ENCODE assay signal across 14 cellular contexts in genomic region chr12:14171111-14171510, GRCh38.
A peak's percentile ranks its signal among the peaks of the same experiment; 100 is the strongest.
DNase-seq lines count a peak whose midpoint lies in the region; ATAC-seq and TF ChIP-seq lines count a peak whose summit lies in the region.
"Had no signal": no experiment of that assay in that cellular context is flagged by ENCODE, and none has a peak within 500 bp of the region (broad histone marks: within the 10 kb centered on the region; RNA-seq: fewer than 3 reads in every experiment).

No MANE protein-coding gene starts in this region.

- in situ Hi-C loops in HAP-1 (cut with MboI; ENCODE audit: low sequenced_read_pairs) = loop anchor here (25.0 kb wide), 1 partner anchor 1259 kb away; no protein-coding TSS in a partner anchor

- H3K9me3 ChIP-seq in HAP-1 = no peaks in the 10 kb centered on the region
- H3K9me3 ChIP-seq: A549, lower lobe of right lung had no signal

- no peak overlapping the region for H3K4me3 ChIP-seq in HAP-1
- H3K4me3 ChIP-seq: A549, lower lobe of right lung had no signal

- TF ChIP-seq CTCF in GM10248 (IDR thresholded peaks at IDR 0.05; ENCODE audit: control extremely low read depth, extremely low read depth, low read depth, missing control alignments) = no peak

- H3K27me3 ChIP-seq in HAP-1 (ENCODE audit: low read depth) = no peaks in the 10 kb centered on the region

- DNase-seq in GM10248 (ENCODE audit: extremely low spot score) (peak; percentile 58), HAP-1 (ENCODE audit: low spot score in 2 of 2) (no peak), NCI-H1417 (lab: John Stamatoyannopoulos, UW) (no peak), SK-N-DZ (ENCODE audit: low spot score) (no peak), DMS153 (lab: John Stamatoyannopoulos, UW) (no peak)
- DNase-seq: activated CD4-positive, alpha-beta memory T cell treated with anti-CD3 and anti-CD28 coated beads, Interleukin-2, amount 10 ng/mL, durations not matched to agents 7 days and 5 days; DMS79; effector CD4-positive, alpha-beta T cell; lower lobe of right lung; NCI-H226 had no signal

- CTCF ChIA-PET in GM10248 (lab: Yijun Ruan, JAX) = interaction anchor here (0.7 to 1.3 kb wide), 2 partner anchors 15 to 25 kb away, joined by 3 to 4 read pairs; no protein-coding TSS in a partner anchor

- POLR2A ChIA-PET in GM10248 (lab: Yijun Ruan, JAX) = interaction anchor here (0.6 to 1.0 kb wide), 2 partner anchors 9 to 825 kb away, joined by 3 read pairs; no protein-coding TSS in a partner anchor

- H3K4me1 ChIP-seq in HAP-1 = no peaks in the 10 kb centered on the region
- H3K4me1 ChIP-seq: A549, lower lobe of right lung had no signal

- no peaks in the 10 kb centered on the region for H3K36me3 ChIP-seq in HAP-1 (replicated peaks)
- H3K36me3 ChIP-seq: lower lobe of right lung had no signal

- peak; percentile 94 for ATAC-seq in GM19351 (IDR thresholded peaks at IDR 0.05; ENCODE audit: unreplicated experiment)
- ATAC-seq in HG02763 (IDR thresholded peaks at IDR 0.05; ENCODE audit: unreplicated experiment) = peak; percentile 62
- ATAC-seq in HG03575 (IDR thresholded peaks at IDR 0.05; ENCODE audit: extremely low read depth, insufficient number of reproducible peaks, low FRiP score, unreplicated experiment) = peak; percentile 69
- ATAC-seq: lower lobe of right lung had no signal
